In the genomic region with DNA sequence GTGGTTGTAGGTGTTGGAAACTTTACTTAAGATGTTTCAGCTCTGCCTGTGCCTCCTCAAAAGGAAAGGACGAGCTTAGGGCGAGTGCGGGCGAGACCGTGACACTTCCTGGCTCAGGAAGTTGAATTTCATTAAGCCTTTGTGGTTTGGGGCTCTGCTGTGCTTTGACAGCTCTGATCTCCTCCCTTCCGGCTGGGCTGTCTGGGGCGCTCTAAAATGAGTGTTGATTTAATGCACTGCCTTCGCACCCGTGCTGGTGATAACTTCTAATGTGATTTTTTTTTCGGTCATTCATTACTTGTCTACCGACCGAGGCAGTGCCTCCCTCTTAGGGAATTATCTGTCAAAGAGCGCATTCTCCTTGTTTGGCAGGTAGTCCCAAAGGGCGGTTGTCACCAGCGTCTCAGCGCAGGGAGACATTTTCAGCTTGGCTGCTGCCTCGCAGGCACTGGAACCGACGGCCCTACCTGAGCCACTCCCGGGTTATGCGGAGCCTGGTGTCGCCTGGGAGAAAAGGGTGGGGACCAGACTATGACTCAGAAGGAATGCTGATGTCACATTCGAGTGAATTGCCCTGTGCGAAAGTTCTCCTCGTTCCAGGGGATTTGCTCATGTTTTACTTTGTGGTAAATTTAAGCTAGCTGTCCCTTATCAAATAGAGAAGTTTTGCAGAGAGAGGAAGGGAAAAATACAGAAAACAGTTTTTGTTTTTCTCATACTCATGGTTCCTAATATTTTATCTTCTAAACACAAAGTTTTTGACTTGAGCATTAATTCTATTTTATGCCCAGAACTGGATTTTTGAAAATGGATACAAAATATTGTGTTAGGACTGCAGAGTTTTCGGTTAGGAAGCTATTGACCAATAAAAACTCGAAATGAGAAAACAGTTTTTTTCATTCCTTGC, we compare ENCODE assay signal across 8 cellular contexts. TPM values are rescaled to one million over a fixed set of nuclear protein-coding genes. Genes with fewer than 3 reads are reported as not detected.
DNase-seq lines count a peak whose midpoint lies in the region; ATAC-seq lines count a peak whose summit lies in the region.

No MANE protein-coding gene starts in this region.

- DNase-seq in A172 (ENCODE audit: low spot score) (peak; percentile 97), NCI-H69 (lab: John Stamatoyannopoulos, UW) (peak; percentile 86), mesenteric fat pad (ENCODE audit: low spot score) (peak; percentile 93)
- DNase-seq in activated CD4-positive, alpha-beta T cell treated with anti-CD3 and anti-CD28 coated beads, Interleukin-2, amount 50 U/mL, for 4 hours = peak; percentile 72 to 73
- DNase-seq in effector CD8-positive, alpha-beta T cell (lab: John Stamatoyannopoulos, UW) = peak; percentile 57
- peak; percentile 41 to 56 for DNase-seq in stimulated activated CD8-positive, alpha-beta memory T cell treated with anti-CD3 and anti-CD28 coated beads, Interleukin-4, amount 100 ng/mL, for 1 hour (ENCODE audit: low read depth in 2 of 2, low spot score in 1 of 2)

- ATAC-seq in GM18858 (IDR thresholded peaks at IDR 0.05; ENCODE audit: unreplicated experiment) (peak; percentile 56), HG03060 (IDR thresholded peaks at IDR 0.05; ENCODE audit: low read depth, unreplicated experiment) (peak; percentile 63)

RNA-seq across cellular contexts. Expression of a gene that starts 0.9 kb away (rescaled TPM):
- total RNA-seq in A172 (2014; rRNA removed; shearing (Covaris generic)) = 0.96 and 1.8 TPM in 2 replicates
- total RNA-seq in mesenteric fat pad = 30.3 TPM

Comparison
In these comparisons a context has a peak if more than half of its experiments do, and no peak if none do; other contexts are left out.
1. Peak in every context shown above with its lines: DNase-seq and ATAC-seq.
2. RNA of a gene that starts 0.9 kb away (total RNA-seq): 30.3 TPM in mesenteric fat pad (single experiment); 0.96 to 1.8 TPM in A172; every median in the first group is over 10 times any median in the second.